Comparison of ENCODE assay signal across 20 cellular contexts in the genomic region with DNA sequence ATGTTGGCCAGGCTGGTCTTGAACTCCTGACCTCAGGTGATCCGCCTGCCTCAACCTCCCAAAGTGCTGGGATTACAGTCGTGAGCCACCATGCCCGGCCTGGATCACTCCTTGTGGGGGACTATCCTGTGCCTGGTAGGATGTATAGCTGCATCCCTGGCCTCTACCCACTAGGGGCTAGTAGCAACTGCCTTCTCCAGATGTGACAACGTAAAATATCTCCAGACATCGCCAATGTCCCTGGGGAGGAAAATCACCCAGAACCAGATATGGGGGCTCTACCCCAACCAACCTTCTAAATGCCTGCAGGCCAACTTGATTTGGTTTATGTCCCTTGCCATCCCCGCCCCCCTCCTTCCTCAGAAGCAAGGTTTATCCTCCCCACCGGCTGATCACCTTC. TPM values are rescaled to one million over a fixed set of nuclear protein-coding genes. Genes with fewer than 3 reads are reported as not detected.
"Had no signal": no experiment of that assay in that cellular context is flagged by ENCODE, and none has a peak within 500 bp of the region (broad histone marks: within the 10 kb centered on the region; RNA-seq: fewer than 3 reads in every experiment).

No MANE protein-coding gene starts in this region.

- H3K27ac Mint-ChIP-seq: activated CD4-positive, alpha-beta T cell treated with anti-CD3 and anti-CD28 coated beads, Interleukin-2, amount 10 ng/mL, durations not matched to agents 7 days and 5 days; activated naive CD4-positive, alpha-beta T cell treated with anti-CD3 and anti-CD28 coated beads for 36 hours; activated T-helper 17 cell treated with anti-CD3 and anti-CD28 coated beads, Interleukin-2, amount 50 U/mL, for 72 hours; naive thymus-derived CD4-positive, alpha-beta T cell had no signal

- H3K4me3 Mint-ChIP-seq: activated CD4-positive, alpha-beta T cell treated with anti-CD3 and anti-CD28 coated beads, Interleukin-2, amount 10 ng/mL, durations not matched to agents 7 days and 5 days; activated naive CD4-positive, alpha-beta T cell treated with anti-CD3 and anti-CD28 coated beads for 36 hours; activated T-helper 17 cell treated with anti-CD3 and anti-CD28 coated beads, Interleukin-2, amount 50 U/mL, for 72 hours had no signal

- H3K9me3 Mint-ChIP-seq: activated CD4-positive, alpha-beta T cell treated with anti-CD3 and anti-CD28 coated beads, Interleukin-2, amount 10 ng/mL, durations not matched to agents 7 days and 5 days; activated naive CD4-positive, alpha-beta T cell treated with anti-CD3 and anti-CD28 coated beads for 36 hours; activated T-helper 17 cell treated with anti-CD3 and anti-CD28 coated beads, Interleukin-2, amount 50 U/mL, for 72 hours had no signal

- H3K27ac ChIP-seq: gastroesophageal sphincter, hepatocyte, lower lobe of right lung, sigmoid colon, transverse colon had no signal

- ATAC-seq: gastroesophageal sphincter had no signal

- H3K79me2 ChIP-seq: hepatocyte had no signal

- H3K4me3 ChIP-seq: hepatocyte, lower lobe of right lung had no signal

- DNase-seq: activated CD4-positive, alpha-beta T cell treated with anti-CD3 and anti-CD28 coated beads, Interleukin-2, amount 10 ng/mL, durations not matched to agents 7 days and 5 days; activated CD4-positive, CD25-positive, alpha-beta regulatory T cell; activated CD8-positive, alpha-beta memory T cell treated with anti-CD3 and anti-CD28 coated beads for 24 hours; activated naive CD4-positive, alpha-beta T cell treated with anti-CD3 and anti-CD28 coated beads for 36 hours; left cardiac atrium; lower lobe of right lung; naive thymus-derived CD4-positive, alpha-beta T cell; sigmoid colon; stimulated activated CD4-positive, alpha-beta T cell treated with anti-CD3 and anti-CD28 coated beads, Interleukin-2, amount 100 ng/mL, for 24 hours; stimulated activated naive CD4-positive, alpha-beta T cell; transverse colon had no signal

- H2AFZ ChIP-seq: hepatocyte had no signal

- H3K9me3 ChIP-seq: lower lobe of right lung, sigmoid colon, transverse colon had no signal

- H3K36me3 ChIP-seq: gastroesophageal sphincter, lower lobe of right lung, sigmoid colon, transverse colon had no signal

RNA-seq across cellular contexts. Expression of gene TM6SF2, which starts 12.7 kb away (rescaled TPM):
- total RNA-seq: activated CD4-positive, alpha-beta T cell treated with anti-CD3 and anti-CD28 coated beads, Interleukin-2, amount 10 ng/mL, durations not matched to agents 7 days and 5 days; activated naive CD4-positive, alpha-beta T cell treated with anti-CD3 and anti-CD28 coated beads for 36 hours; activated T-helper 17 cell treated with anti-CD3 and anti-CD28 coated beads, Interleukin-2, amount 50 U/mL, for 72 hours; gastroesophageal sphincter; mononuclear cell; pulmonary artery endothelial cell; T-helper 1 cell treated with Interleukin-12 subunit alpha and Interleukin-12 subunit beta and Interleukin-4 antibody, amounts not matched to agents 30 ng/mL and 1 ng/mL, for 36 hours had no signal
- polyA plus RNA-seq: naive thymus-derived CD4-positive, alpha-beta T cell had no signal

RNA-seq across cellular contexts. Expression of gene NCAN, which starts 48.7 kb away (rescaled TPM):
- total RNA-seq: activated CD4-positive, alpha-beta T cell treated with anti-CD3 and anti-CD28 coated beads, Interleukin-2, amount 10 ng/mL, durations not matched to agents 7 days and 5 days; activated naive CD4-positive, alpha-beta T cell treated with anti-CD3 and anti-CD28 coated beads for 36 hours; activated T-helper 17 cell treated with anti-CD3 and anti-CD28 coated beads, Interleukin-2, amount 50 U/mL, for 72 hours; cardiac septum; left cardiac atrium; lower lobe of right lung; mononuclear cell; omental fat pad; pulmonary artery endothelial cell had no signal
- polyA plus RNA-seq: fibroblast of lung; hepatocyte; naive thymus-derived CD4-positive, alpha-beta T cell had no signal
